ENCODE assay signal across 8 cellular contexts in the genomic region with DNA sequence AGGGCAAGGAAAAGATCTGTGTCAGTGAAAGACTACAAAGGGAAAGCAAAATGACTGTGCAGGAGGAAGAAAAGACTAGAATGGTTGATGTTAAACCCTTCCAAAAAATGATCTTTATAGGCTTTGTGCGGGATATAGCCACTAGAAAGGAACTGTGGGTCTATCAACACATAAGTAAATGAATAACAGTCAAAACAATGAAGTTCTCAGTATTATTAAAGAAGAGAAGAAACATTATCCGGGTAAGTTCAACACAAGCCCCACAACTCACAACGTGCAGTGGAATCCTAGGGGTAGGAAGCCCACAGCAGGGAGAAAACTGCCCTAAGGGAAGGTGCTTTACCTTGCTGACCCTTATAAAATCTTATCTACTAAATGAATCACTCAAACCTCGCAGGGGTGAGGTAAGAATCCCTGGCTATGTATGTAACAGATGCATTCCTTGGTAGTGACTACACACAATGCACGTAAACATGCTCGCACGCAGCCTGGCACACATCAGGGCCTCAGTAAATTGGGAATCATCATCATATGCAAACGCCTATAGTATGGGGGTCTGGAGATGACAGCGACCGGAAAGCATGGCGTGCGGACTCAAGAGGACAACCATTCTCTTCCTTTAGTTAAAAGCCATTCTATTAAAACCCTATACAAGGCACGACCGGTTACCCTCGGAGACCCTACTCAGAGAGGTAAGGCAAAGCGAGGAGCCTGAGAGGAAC. TPM values are rescaled to one million over a fixed set of nuclear protein-coding genes. Genes with fewer than 3 reads are reported as not detected.
A peak's percentile ranks its signal among the peaks of the same experiment; 100 is the strongest.
DNase-seq lines count a peak whose midpoint lies in the region; ATAC-seq, FAIRE-seq and TF ChIP-seq lines count a peak whose summit lies in the region.

No MANE protein-coding gene starts in this region.

- TF ChIP-seq EP300 in stomach (IDR thresholded peaks at IDR 0.05): no peak

- H3K9me3 Mint-ChIP-seq in CD4-positive, alpha-beta T cell: peaks cover 37% of the 10 kb centered on the region
- H3K9me3 Mint-ChIP-seq in activated CD8-positive, alpha-beta T cell treated with anti-CD3 and anti-CD28 coated beads for 36 hours: peaks cover 10% of the 10 kb centered on the region

- peaks cover 9% of the 10 kb centered on the region for H3K36me3 Mint-ChIP-seq in CD4-positive, alpha-beta T cell (ENCODE audit: low read depth)
- H3K36me3 Mint-ChIP-seq in activated CD8-positive, alpha-beta T cell treated with anti-CD3 and anti-CD28 coated beads for 36 hours (ENCODE audit: low read depth): peaks cover 3% of the 10 kb centered on the region

- peak overlapping the region; percentile 59 for H3K27ac Mint-ChIP-seq in CD4-positive, alpha-beta T cell
- no peak overlapping the region for H3K27ac Mint-ChIP-seq in activated CD8-positive, alpha-beta T cell treated with anti-CD3 and anti-CD28 coated beads for 36 hours

- no peak overlapping the region for H3K27ac ChIP-seq in CD4-positive, alpha-beta T cell (ENCODE audit: low read depth, low read length)
- H3K27ac ChIP-seq in iPS-18a (ENCODE audit: low read length) (no peak overlapping the region), stomach (peak overlapping the region in 3 of 5 donors; percentile 66 to 76 (median 71))

- POLR2A ChIA-PET in CD4-positive, alpha-beta T cell (lab: Charles Lee): no interaction called here
- POLR2A ChIA-PET in activated CD8-positive, alpha-beta T cell treated with anti-CD3 and anti-CD28 coated beads for 36 hours (lab: Charles Lee): no interaction called here

- H3K27me3 Mint-ChIP-seq in CD4-positive, alpha-beta T cell: peaks cover 65% of the 10 kb centered on the region
- H3K27me3 Mint-ChIP-seq in activated CD8-positive, alpha-beta T cell treated with anti-CD3 and anti-CD28 coated beads for 36 hours: peaks cover 61% of the 10 kb centered on the region

- TF ChIP-seq POLR2A in stomach (IDR thresholded peaks at IDR 0.05): no peak

- no peak for FAIRE-seq in frontal cortex (lab: Jason Lieb, UNC)

- DNase-seq in CD4-positive, alpha-beta T cell: no peak
- no peak for DNase-seq in activated CD8-positive, alpha-beta T cell treated with anti-CD3 and anti-CD28 coated beads for 36 hours
- DNase-seq in stomach: no peak
- DNase-seq in NCI-H2196 treated with DMSO at 0.1 percent for 48 hours (lab: John Stamatoyannopoulos, UW; ENCODE audit: unreplicated experiment): no peak
- DNase-seq in frontal cortex (ENCODE audit: low spot score in 2 of 2): no peak

- CTCF ChIA-PET in CD4-positive, alpha-beta T cell (lab: Charles Lee): no interaction called here
- CTCF ChIA-PET in activated CD8-positive, alpha-beta T cell treated with anti-CD3 and anti-CD28 coated beads for 36 hours (lab: Charles Lee): interaction anchor here (0.7 to 1.4 kb wide), 2 partner anchors 82 to 148 kb away, joined by 3 read pairs; no protein-coding TSS in a partner anchor

- H3K4me3 ChIP-seq in iPS-18a (ENCODE audit: low read length) (peak overlapping the region; percentile 65), stomach (peak overlapping the region; percentile 51 to 56 (median 52))

- TF ChIP-seq CTCF in CD4-positive, alpha-beta T cell (IDR thresholded peaks at IDR 0.05): no peak
- TF ChIP-seq CTCF in activated CD8-positive, alpha-beta T cell treated with anti-CD3 and anti-CD28 coated beads for 36 hours (IDR thresholded peaks at IDR 0.05): no peak
- TF ChIP-seq CTCF in stomach (IDR thresholded peaks at IDR 0.05): no peak

- H3K4me1 Mint-ChIP-seq in CD4-positive, alpha-beta T cell (ENCODE audit: low read depth): peaks cover 9% of the 10 kb centered on the region
- H3K4me1 Mint-ChIP-seq in activated CD8-positive, alpha-beta T cell treated with anti-CD3 and anti-CD28 coated beads for 36 hours (ENCODE audit: low read depth): peaks cover 5% of the 10 kb centered on the region

- H3K36me3 ChIP-seq in iPS-18a (ENCODE audit: control insufficient read depth, low read depth, low read length): no peaks in the 10 kb centered on the region
- H3K36me3 ChIP-seq in stomach: no peaks in the 10 kb centered on the region

- 4 to 7% (median 5%) methylated on average over 16 of the region's 16 CpGs for WGBS in stomach, 5 donors

- peak overlapping the region; percentile 89 for H3K4me3 Mint-ChIP-seq in CD4-positive, alpha-beta T cell
- H3K4me3 Mint-ChIP-seq in activated CD8-positive, alpha-beta T cell treated with anti-CD3 and anti-CD28 coated beads for 36 hours: peak overlapping the region; percentile 68

- intact Hi-C loops in CD4-positive, alpha-beta T cell (cut with DNase I, micrococcal nuclease): loop anchor here in 1 of 2 experiments (5.0 to 10.0 kb wide), 4 partner anchors 289 to 1966 kb away; partner anchors contain the start of genes C6orf52, MAK, PAK1IP1 and SLC35B3
- intact Hi-C loops in activated CD8-positive, alpha-beta T cell treated with anti-CD3 and anti-CD28 coated beads for 36 hours (cut with micrococcal nuclease): no loop called here
- intact Hi-C loops in stomach (cut with DNase I; ENCODE audit: low total_unique reads): no loop called here

- no peak for ATAC-seq in CD4-positive, alpha-beta T cell (ENCODE audit: poor library complexity)
- peak; percentile 17 for ATAC-seq in GM19397 (IDR thresholded peaks at IDR 0.05; ENCODE audit: unreplicated experiment)
- peak; percentile 26 for ATAC-seq in HG03439 (IDR thresholded peaks at IDR 0.05; ENCODE audit: unreplicated experiment)
- ATAC-seq in activated CD8-positive, alpha-beta T cell treated with anti-CD3 and anti-CD28 coated beads for 36 hours: peak; percentile 0

- H3K9me3 ChIP-seq in CD4-positive, alpha-beta T cell (ENCODE audit: control insufficient read depth, low read length): peaks cover 32% of the 10 kb centered on the region
- H3K9me3 ChIP-seq in iPS-18a (ENCODE audit: control insufficient read depth, low read depth, low read length) (no peaks in the 10 kb centered on the region), stomach (peaks cover 0 to 7% (median 0%) of the 10 kb centered on the region in 4 donors)

- no peak overlapping the region for H3K9ac ChIP-seq in iPS-18a (ENCODE audit: low read length)

- H3K4me1 ChIP-seq in iPS-18a (ENCODE audit: control insufficient read depth, low read depth, low read length): peaks cover 31% of the 10 kb centered on the region
- H3K4me1 ChIP-seq in stomach: peaks cover 6 to 22% (median 15%) of the 10 kb centered on the region in 4 donors

- peaks cover 39% of the 10 kb centered on the region for H3K27me3 ChIP-seq in CD4-positive, alpha-beta T cell (ENCODE audit: control insufficient read depth, insufficient read depth, low read length)
- peaks cover 94% of the 10 kb centered on the region for H3K27me3 ChIP-seq in iPS-18a (ENCODE audit: control insufficient read depth, insufficient read depth, low read length)
- peaks cover 5 to 98% (median 29%) of the 10 kb centered on the region in 3 donors for H3K27me3 ChIP-seq in stomach

RNA-seq across cellular contexts. Expression of gene TFAP2A, which starts 11.3 kb away (rescaled TPM):
- total RNA-seq in CD4-positive, alpha-beta T cell: under 1 TPM in 1 of 2 experiments, not detected in 1; 0.16 TPM
- not detected for total RNA-seq in activated CD8-positive, alpha-beta T cell treated with anti-CD3 and anti-CD28 coated beads for 36 hours
- total RNA-seq in stomach: under 1 TPM in 1 of 5 donors, not detected in 4; 0.18 TPM
- polyA plus RNA-seq in stomach: 10 to 100 TPM in 1 of 3 donors, under 1 TPM in 1, not detected in 1; 0.50 to 10.1 TPM
- total RNA-seq in frontal cortex: not detected

Comparison
In these comparisons a context has a peak if more than half of its experiments do, and no peak if none do; other contexts are left out.
1. H3K27ac ChIP-seq: peak in stomach (3 of 5); none in CD4-positive, alpha-beta T cell (single experiment) and iPS-18a (single experiment).